Comparison of ENCODE assay signal across 17 cellular contexts in the genomic region with DNA sequence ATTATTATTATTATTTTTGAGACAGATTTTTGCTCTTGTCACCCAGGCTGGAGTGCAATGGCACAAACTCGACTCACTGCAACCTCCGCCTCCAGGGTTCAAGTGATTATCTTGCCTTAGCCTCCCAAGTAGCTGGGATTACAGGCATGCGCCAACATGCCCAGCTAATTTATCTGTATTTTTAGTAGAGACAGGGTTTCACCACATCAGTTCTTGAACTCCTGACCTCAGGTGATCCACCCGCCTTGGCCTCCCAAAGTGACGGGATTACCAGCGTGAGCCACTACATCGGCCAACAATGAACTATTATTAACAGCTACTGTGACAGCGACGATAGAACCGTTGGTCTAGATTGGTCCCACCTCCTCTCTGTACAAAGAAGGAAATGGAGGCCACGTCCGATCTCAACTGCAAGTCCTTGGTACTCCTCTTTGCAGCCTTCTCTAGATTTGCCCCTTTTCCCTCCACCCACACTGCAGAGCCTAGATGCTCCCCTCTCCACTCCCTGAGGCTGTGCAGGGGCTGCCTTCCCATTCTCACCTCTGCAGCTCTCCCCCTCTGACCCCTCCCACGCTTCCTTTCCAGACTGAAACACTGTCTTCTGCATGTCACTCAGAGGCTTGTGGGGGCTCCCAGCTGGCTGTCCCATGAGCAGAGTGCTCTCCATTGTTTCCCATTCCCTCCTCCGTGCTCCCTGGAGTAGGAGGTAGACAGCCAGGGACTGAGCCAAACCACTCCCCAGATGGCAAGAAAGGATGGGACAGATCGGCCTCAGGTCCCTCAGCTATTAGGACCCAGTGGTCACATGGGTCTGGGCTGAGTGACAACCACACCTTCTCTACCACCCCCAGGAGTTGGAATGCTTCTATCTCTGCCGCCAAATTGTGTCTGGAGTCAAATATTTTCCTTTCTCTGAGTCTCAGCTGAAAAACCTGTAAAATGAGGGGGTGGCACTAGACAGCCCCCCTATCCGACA. TPM values are rescaled to one million over a fixed set of nuclear protein-coding genes. Genes with fewer than 3 reads are reported as not detected.
A peak's percentile ranks its signal among the peaks of the same experiment; 100 is the strongest.
DNase-seq lines count a peak whose midpoint lies in the region; ATAC-seq and TF ChIP-seq lines count a peak whose summit lies in the region.
"Had no signal": no experiment of that assay in that cellular context is flagged by ENCODE, and none has a peak within 500 bp of the region (broad histone marks: within the 10 kb centered on the region; RNA-seq: fewer than 3 reads in every experiment).

No MANE protein-coding gene starts in this region.

- H3K9me3 ChIP-seq in right atrium auricular region (no peaks in the 10 kb centered on the region), ascending aorta (no peaks in the 10 kb centered on the region), uterus (no peaks in the 10 kb centered on the region)
- H3K9me3 ChIP-seq: lower lobe of right lung had no signal

- TF ChIP-seq CTCF in right atrium auricular region (IDR thresholded peaks at IDR 0.05) (no peak), ascending aorta (IDR thresholded peaks at IDR 0.05) (no peak), mesothelial cell of epicardium (IDR thresholded peaks at IDR 0.05; ENCODE audit: unreplicated experiment) (no peak), uterus (IDR thresholded peaks at IDR 0.05) (no peak)

- H3K4me1 Mint-ChIP-seq in mesothelial cell of epicardium = peaks cover 38% of the 10 kb centered on the region
- H3K4me1 Mint-ChIP-seq in effector memory CD8-positive, alpha-beta T cell (ENCODE audit: low read depth in 2 of 2) = peaks cover 0 to 7% of the 10 kb centered on the region in 2 donors

- H3K36me3 Mint-ChIP-seq in mesothelial cell of epicardium = no peaks in the 10 kb centered on the region
- peaks cover 6% of the 10 kb centered on the region for H3K36me3 Mint-ChIP-seq in effector memory CD8-positive, alpha-beta T cell (ENCODE audit: insufficient read depth)

- no peaks in the 10 kb centered on the region for H3K27me3 ChIP-seq in right atrium auricular region
- no peaks in the 10 kb centered on the region for H3K27me3 ChIP-seq in ascending aorta
- H3K27me3 ChIP-seq in uterus = no peaks in the 10 kb centered on the region

- peaks cover 1% of the 10 kb centered on the region for H3K27me3 Mint-ChIP-seq in mesothelial cell of epicardium (ENCODE audit: low read depth)
- H3K27me3 Mint-ChIP-seq in effector memory CD8-positive, alpha-beta T cell = peaks cover 11 to 16% of the 10 kb centered on the region in 2 donors

- TF ChIP-seq POLR2A in uterus (IDR thresholded peaks at IDR 0.05) = no peak

- H3K4me3 ChIP-seq in right atrium auricular region (no peak overlapping the region), ascending aorta (no peak overlapping the region), uterus (no peak overlapping the region)
- H3K4me3 ChIP-seq: lower lobe of right lung had no signal

- H3K27ac ChIP-seq in right atrium auricular region = peak overlapping the region in 1 of 2 donors; percentile 21
- peak overlapping the region; percentile 93 to 98 for H3K27ac ChIP-seq in ascending aorta
- H3K27ac ChIP-seq in uterus = peak overlapping the region; percentile 94 to 96
- H3K27ac ChIP-seq: lower lobe of right lung had no signal

- DNase-seq in right atrium auricular region (ENCODE audit: low spot score) (peak; percentile 48), left ventricle myocardium superior (no peak), ascending aorta (ENCODE audit: low spot score in 2 of 2) (no peak), mesothelial cell of epicardium (ENCODE audit: low spot score in 2 of 2, unreplicated experiment in 2 of 2) (no peak), uterus (no peak), GM19240 (ENCODE audit: insufficient read length, low spot score) (no peak), DMS114 treated with DMSO at 0.1 percent for 48 hours (lab: John Stamatoyannopoulos, UW; ENCODE audit: unreplicated experiment) (no peak)
- no peak for DNase-seq in effector memory CD8-positive, alpha-beta T cell
- DNase-seq: activated CD4-positive, alpha-beta T cell treated with anti-CD3 and anti-CD28 coated beads, Interleukin-2, amount 50 U/mL, for 1 hour; cortex of kidney; H9; lower lobe of right lung; NCI-H1930; small intestine had no signal

- no peak for ATAC-seq in left ventricle myocardium superior
- no peak for ATAC-seq in effector memory CD8-positive, alpha-beta T cell (replicated peaks)
- ATAC-seq: lower lobe of right lung, Right ventricle myocardium inferior had no signal

- H3K4me1 ChIP-seq in right atrium auricular region (peaks cover 0 to 44% of the 10 kb centered on the region in 2 donors), ascending aorta (peaks cover 5 to 30% of the 10 kb centered on the region in 2 donors), uterus (peaks cover 0 to 26% of the 10 kb centered on the region in 2 donors)

- H3K4me3 Mint-ChIP-seq in mesothelial cell of epicardium = no peak overlapping the region
- H3K4me3 Mint-ChIP-seq in effector memory CD8-positive, alpha-beta T cell = no peak overlapping the region
- H3K4me3 Mint-ChIP-seq: activated T-helper 1 cell treated with anti-CD3 and anti-CD28 coated beads, Interleukin-12 subunit alpha, Interleukin-12 subunit beta, Interleukin-2, Interleukin-4 antibody, amounts not matched to agents 30 ng/mL and 10 ng/mL and 1 ng/mL, durations not matched to agents 14 hours and 24 hours and 36 hours; H9; stimulated activated naive CD8-positive, alpha-beta T cell treated with anti-CD3 and anti-CD28 coated beads, Interleukin-15, Interleukin-2, amounts not matched to agents 100 ng/mL and 50 ng/mL, for 24 hours had no signal

- peak overlapping the region; percentile 28 for H3K27ac Mint-ChIP-seq in mesothelial cell of epicardium
- H3K27ac Mint-ChIP-seq in effector memory CD8-positive, alpha-beta T cell = no peak overlapping the region
- H3K27ac Mint-ChIP-seq: activated T-helper 1 cell treated with anti-CD3 and anti-CD28 coated beads, Interleukin-12 subunit alpha, Interleukin-12 subunit beta, Interleukin-2, Interleukin-4 antibody, amounts not matched to agents 30 ng/mL and 10 ng/mL and 1 ng/mL, durations not matched to agents 14 hours and 24 hours and 36 hours; H9; stimulated activated naive CD8-positive, alpha-beta T cell treated with anti-CD3 and anti-CD28 coated beads, Interleukin-15, Interleukin-2, amounts not matched to agents 100 ng/mL and 50 ng/mL, for 24 hours had no signal

- intact Hi-C loops in left ventricle myocardium superior (cut with micrococcal nuclease) = loop anchor here (10.0 kb wide), 1 partner anchor 49 kb away; no protein-coding TSS in a partner anchor
- intact Hi-C loops in ascending aorta (cut with DNase I) = loop anchor here (5.0 kb wide), 1 partner anchor 182 kb away; a partner anchor contains a TSS
- intact Hi-C loops in uterus (cut with DNase I; ENCODE audit: low total_unique reads) = no loop called here

- no peaks in the 10 kb centered on the region for H3K36me3 ChIP-seq in right atrium auricular region
- H3K36me3 ChIP-seq in ascending aorta = no peaks in the 10 kb centered on the region
- no peaks in the 10 kb centered on the region for H3K36me3 ChIP-seq in uterus
- H3K36me3 ChIP-seq: lower lobe of right lung had no signal

- no peaks in the 10 kb centered on the region for H3K9me3 Mint-ChIP-seq in mesothelial cell of epicardium
- H3K9me3 Mint-ChIP-seq in effector memory CD8-positive, alpha-beta T cell = no peaks in the 10 kb centered on the region
- H3K9me3 Mint-ChIP-seq: activated T-helper 1 cell treated with anti-CD3 and anti-CD28 coated beads, Interleukin-12 subunit alpha, Interleukin-12 subunit beta, Interleukin-2, Interleukin-4 antibody, amounts not matched to agents 30 ng/mL and 10 ng/mL and 1 ng/mL, durations not matched to agents 14 hours and 24 hours and 36 hours; H9; stimulated activated naive CD8-positive, alpha-beta T cell treated with anti-CD3 and anti-CD28 coated beads, Interleukin-15, Interleukin-2, amounts not matched to agents 100 ng/mL and 50 ng/mL, for 24 hours had no signal

RNA-seq across cellular contexts. Expression of a gene that starts 2.3 kb away (rescaled TPM):
- total RNA-seq in right atrium auricular region (1 to 10 TPM; 1.5 to 1.6 TPM), left ventricle myocardium superior (0.47 TPM), ascending aorta (3.7 TPM), mesothelial cell of epicardium (7.0 to 7.9 TPM (median 7.5 TPM) in 3 replicates), uterus (10 to 100 TPM in 3 of 4 donors, 1 to 10 TPM in 1; 8.1 to 16.9 (median 15.1) TPM)
- total RNA-seq: activated T-helper 1 cell treated with anti-CD3 and anti-CD28 coated beads, Interleukin-12 subunit alpha, Interleukin-12 subunit beta, Interleukin-2, Interleukin-4 antibody, amounts not matched to agents 30 ng/mL and 10 ng/mL and 1 ng/mL, durations not matched to agents 14 hours and 24 hours and 36 hours had no signal
